ENCODE assay signal across 25 cellular contexts in the genomic region with DNA sequence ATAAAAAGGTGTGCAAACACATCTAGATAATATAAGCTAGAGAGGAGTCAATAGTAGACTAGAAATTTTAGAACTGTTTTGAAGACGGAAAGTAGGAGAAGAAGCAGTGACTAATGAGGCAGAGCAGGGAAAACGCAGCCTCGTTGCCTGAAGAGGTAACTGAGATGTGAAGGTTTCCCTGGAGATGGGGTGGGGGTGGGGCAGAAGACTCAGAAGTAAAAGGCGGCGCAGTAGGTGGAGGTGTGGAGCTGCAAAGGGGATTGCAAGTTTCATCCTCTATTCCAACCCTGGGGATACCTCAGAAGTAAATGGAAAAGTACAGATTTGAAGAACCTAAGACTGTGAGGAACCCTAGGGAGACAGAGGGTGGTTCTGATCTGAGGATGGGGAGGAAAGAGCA.
"Had no signal": no experiment of that assay in that cellular context is flagged by ENCODE, and none has a peak within 500 bp of the region (broad histone marks: within the 10 kb centered on the region; RNA-seq: fewer than 3 reads in every experiment).

No MANE protein-coding gene starts in this region.

- H3K27ac ChIP-seq: left ventricle myocardium inferior, neural progenitor cell, neutrophil, parathyroid adenoma, right atrium auricular region, right lobe of liver, tibial nerve, vagina had no signal

- ATAC-seq: left colon; natural killer cell; right lobe of liver; stimulated activated memory B cell treated with anti-CD40 and anti-IgM and Interleukin-4, amounts not matched to agents 10 μg/mL and 1 μg/mL and 100 μg/mL, for 72 hours; stimulated activated naive CD8-positive, alpha-beta T cell treated with anti-CD3 and anti-CD28 coated beads, Interleukin-15, amount 100 ng/mL, for 72 hours had no signal

- DNase-seq: kidney; left colon; left ventricle myocardium inferior; mesendoderm; naive B cell; natural killer cell; nephron progenitor cell; occipital lobe; right lobe of liver; stimulated activated CD4-positive, alpha-beta T cell treated with anti-CD3 and anti-CD28 coated beads, Interleukin-1b, Interleukin-23, amount 100 ng/mL, for 48 hours; stimulated activated CD4-positive, alpha-beta T cell treated with anti-CD3 and anti-CD28 coated beads, Interleukin-2, amount 100 ng/mL, for 48 hours; stimulated activated CD4-positive, alpha-beta T cell treated with anti-CD3 and anti-CD28 coated beads, Interleukin-4, amount 100 ng/mL, for 4 hours; stimulated activated CD8-positive, alpha-beta memory T cell treated with anti-CD3 and anti-CD28 coated beads, Interleukin-4, amount 100 ng/mL, for 48 hours; stimulated activated naive CD4-positive, alpha-beta T cell treated with Interleukin-2 at 50 U/mL for 16 hours; stimulated activated naive CD8-positive, alpha-beta T cell treated with anti-CD3 and anti-CD28 coated beads, Interleukin-15, amount 100 ng/mL, for 72 hours; substantia nigra had no signal

- H3K27me3 ChIP-seq: neural progenitor cell, right atrium auricular region, right lobe of liver, tibial nerve, vagina had no signal

- H3K4me3 ChIP-seq: left ventricle myocardium inferior, lung, neural progenitor cell, right atrium auricular region, right lobe of liver, smooth muscle cell, tibial nerve, vagina had no signal

- H3K9me3 ChIP-seq: neutrophil, right lobe of liver, vagina had no signal

- H3K4me1 ChIP-seq: left ventricle myocardium inferior, parathyroid adenoma, right atrium auricular region, right lobe of liver, tibial nerve, vagina had no signal

- FAIRE-seq: kidney had no signal

- H3K36me3 ChIP-seq: left ventricle myocardium inferior, neural progenitor cell, neutrophil, right atrium auricular region, right lobe of liver, tibial nerve, vagina had no signal
